Comparison of ENCODE assay signal across 1 cellular context in genomic region chr2:17879137-17879912, GRCh38.
TF ChIP-seq lines count a peak whose summit lies in the region.

No MANE protein-coding gene starts in this region.

TF ChIP-seq in WTC11, 78 proteins besides CTCF, POLR2A, EP300 and RAD21 (continued from another document):
- TF ChIP-seq, protein P1, sequence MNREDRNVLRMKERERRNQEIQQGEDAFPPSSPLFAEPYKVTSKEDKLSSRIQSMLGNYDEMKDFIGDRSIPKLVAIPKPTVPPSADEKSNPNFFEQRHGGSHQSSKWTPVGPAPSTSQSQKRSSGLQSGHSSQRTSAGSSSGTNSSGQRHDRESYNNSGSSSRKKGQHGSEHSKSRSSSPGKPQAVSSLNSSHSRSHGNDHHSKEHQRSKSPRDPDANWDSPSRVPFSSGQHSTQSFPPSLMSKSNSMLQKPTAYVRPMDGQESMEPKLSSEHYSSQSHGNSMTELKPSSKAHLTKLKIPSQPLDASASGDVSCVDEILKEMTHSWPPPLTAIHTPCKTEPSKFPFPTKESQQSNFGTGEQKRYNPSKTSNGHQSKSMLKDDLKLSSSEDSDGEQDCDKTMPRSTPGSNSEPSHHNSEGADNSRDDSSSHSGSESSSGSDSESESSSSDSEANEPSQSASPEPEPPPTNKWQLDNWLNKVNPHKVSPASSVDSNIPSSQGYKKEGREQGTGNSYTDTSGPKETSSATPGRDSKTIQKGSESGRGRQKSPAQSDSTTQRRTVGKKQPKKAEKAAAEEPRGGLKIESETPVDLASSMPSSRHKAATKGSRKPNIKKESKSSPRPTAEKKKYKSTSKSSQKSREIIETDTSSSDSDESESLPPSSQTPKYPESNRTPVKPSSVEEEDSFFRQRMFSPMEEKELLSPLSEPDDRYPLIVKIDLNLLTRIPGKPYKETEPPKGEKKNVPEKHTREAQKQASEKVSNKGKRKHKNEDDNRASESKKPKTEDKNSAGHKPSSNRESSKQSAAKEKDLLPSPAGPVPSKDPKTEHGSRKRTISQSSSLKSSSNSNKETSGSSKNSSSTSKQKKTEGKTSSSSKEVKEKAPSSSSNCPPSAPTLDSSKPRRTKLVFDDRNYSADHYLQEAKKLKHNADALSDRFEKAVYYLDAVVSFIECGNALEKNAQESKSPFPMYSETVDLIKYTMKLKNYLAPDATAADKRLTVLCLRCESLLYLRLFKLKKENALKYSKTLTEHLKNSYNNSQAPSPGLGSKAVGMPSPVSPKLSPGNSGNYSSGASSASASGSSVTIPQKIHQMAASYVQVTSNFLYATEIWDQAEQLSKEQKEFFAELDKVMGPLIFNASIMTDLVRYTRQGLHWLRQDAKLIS (CRISPR knock-in tag; IDR thresholded peaks at IDR 0.05; ENCODE audit: borderline replicate concordance): no peak
- TF ChIP-seq SMAD3 (CRISPR knock-in tag; IDR thresholded peaks at IDR 0.05; ENCODE audit: borderline replicate concordance) (no peak), E2F1 (CRISPR knock-in tag; IDR thresholded peaks at IDR 0.05) (no peak), JAZF1 (CRISPR knock-in tag; IDR thresholded peaks at IDR 0.05) (no peak), GABPB1 (CRISPR knock-in tag; IDR thresholded peaks at IDR 0.05) (no peak), GTF2I (CRISPR knock-in tag; conservative IDR thresholded peaks at IDR 0.05) (no peak), CREB1 (CRISPR knock-in tag; IDR thresholded peaks at IDR 0.05) (no peak), AR (CRISPR knock-in tag; IDR thresholded peaks at IDR 0.05) (no peak), FOXP1 (CRISPR knock-in tag; IDR thresholded peaks at IDR 0.05; ENCODE audit: borderline replicate concordance) (0 out of 2 replicates have a peak, but pooled peaks have one; percentile 41), CDX4 (CRISPR knock-in tag; IDR thresholded peaks at IDR 0.05; ENCODE audit: borderline replicate concordance) (no peak), ERG (CRISPR knock-in tag; IDR thresholded peaks at IDR 0.05) (no peak), ATF1 (CRISPR knock-in tag; IDR thresholded peaks at IDR 0.05) (no peak), ESRRA (CRISPR knock-in tag; IDR thresholded peaks at IDR 0.05; ENCODE audit: borderline replicate concordance) (0 out of 2 replicates have a peak, but pooled peaks have one; percentile 31), ZBTB21 (CRISPR knock-in tag; IDR thresholded peaks at IDR 0.05; ENCODE audit: borderline replicate concordance) (0 out of 2 replicates have a peak, but pooled peaks have one; percentile 32), ZNF532 (CRISPR knock-in tag; IDR thresholded peaks at IDR 0.05; ENCODE audit: borderline replicate concordance) (no peak), MYBL2 (CRISPR knock-in tag; IDR thresholded peaks at IDR 0.05) (peak; percentile 45; the same call in 1 of the 2 replicates), ZNF416 (CRISPR knock-in tag; IDR thresholded peaks at IDR 0.05) (no peak), IRF1 (CRISPR knock-in tag; IDR thresholded peaks at IDR 0.05) (no peak)
- TF ChIP-seq, protein P2, sequence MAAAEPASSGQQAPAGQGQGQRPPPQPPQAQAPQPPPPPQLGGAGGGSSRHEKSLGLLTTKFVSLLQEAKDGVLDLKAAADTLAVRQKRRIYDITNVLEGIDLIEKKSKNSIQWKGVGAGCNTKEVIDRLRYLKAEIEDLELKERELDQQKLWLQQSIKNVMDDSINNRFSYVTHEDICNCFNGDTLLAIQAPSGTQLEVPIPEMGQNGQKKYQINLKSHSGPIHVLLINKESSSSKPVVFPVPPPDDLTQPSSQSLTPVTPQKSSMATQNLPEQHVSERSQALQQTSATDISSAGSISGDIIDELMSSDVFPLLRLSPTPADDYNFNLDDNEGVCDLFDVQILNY (CRISPR knock-in tag; IDR thresholded peaks at IDR 0.05): peak; percentile 67; the same call in 1 of the 2 replicates
- TF ChIP-seq, protein P3, sequence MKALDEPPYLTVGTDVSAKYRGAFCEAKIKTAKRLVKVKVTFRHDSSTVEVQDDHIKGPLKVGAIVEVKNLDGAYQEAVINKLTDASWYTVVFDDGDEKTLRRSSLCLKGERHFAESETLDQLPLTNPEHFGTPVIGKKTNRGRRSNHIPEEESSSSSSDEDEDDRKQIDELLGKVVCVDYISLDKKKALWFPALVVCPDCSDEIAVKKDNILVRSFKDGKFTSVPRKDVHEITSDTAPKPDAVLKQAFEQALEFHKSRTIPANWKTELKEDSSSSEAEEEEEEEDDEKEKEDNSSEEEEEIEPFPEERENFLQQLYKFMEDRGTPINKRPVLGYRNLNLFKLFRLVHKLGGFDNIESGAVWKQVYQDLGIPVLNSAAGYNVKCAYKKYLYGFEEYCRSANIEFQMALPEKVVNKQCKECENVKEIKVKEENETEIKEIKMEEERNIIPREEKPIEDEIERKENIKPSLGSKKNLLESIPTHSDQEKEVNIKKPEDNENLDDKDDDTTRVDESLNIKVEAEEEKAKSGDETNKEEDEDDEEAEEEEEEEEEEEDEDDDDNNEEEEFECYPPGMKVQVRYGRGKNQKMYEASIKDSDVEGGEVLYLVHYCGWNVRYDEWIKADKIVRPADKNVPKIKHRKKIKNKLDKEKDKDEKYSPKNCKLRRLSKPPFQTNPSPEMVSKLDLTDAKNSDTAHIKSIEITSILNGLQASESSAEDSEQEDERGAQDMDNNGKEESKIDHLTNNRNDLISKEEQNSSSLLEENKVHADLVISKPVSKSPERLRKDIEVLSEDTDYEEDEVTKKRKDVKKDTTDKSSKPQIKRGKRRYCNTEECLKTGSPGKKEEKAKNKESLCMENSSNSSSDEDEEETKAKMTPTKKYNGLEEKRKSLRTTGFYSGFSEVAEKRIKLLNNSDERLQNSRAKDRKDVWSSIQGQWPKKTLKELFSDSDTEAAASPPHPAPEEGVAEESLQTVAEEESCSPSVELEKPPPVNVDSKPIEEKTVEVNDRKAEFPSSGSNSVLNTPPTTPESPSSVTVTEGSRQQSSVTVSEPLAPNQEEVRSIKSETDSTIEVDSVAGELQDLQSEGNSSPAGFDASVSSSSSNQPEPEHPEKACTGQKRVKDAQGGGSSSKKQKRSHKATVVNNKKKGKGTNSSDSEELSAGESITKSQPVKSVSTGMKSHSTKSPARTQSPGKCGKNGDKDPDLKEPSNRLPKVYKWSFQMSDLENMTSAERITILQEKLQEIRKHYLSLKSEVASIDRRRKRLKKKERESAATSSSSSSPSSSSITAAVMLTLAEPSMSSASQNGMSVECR (CRISPR knock-in tag; IDR thresholded peaks at IDR 0.05; ENCODE audit: borderline replicate concordance): peak; percentile 24; the same call in 1 of the 2 replicates
TF ChIP-seq in WTC11: peak in this region for 16.
